ENCODE assay signal across 20 cellular contexts in genomic region chr13:99991013-99991805, GRCh38. TPM values are rescaled to one million over a fixed set of nuclear protein-coding genes. Genes with fewer than 3 reads are reported as not detected.
A peak's percentile ranks its signal among the peaks of the same experiment; 100 is the strongest.
DNase-seq lines count a peak whose midpoint lies in the region; ATAC-seq, FAIRE-seq and TF ChIP-seq lines count a peak whose summit lies in the region.
"Had no signal": no experiment of that assay in that cellular context is flagged by ENCODE, and none has a peak within 500 bp of the region (broad histone marks: within the 10 kb centered on the region; RNA-seq: fewer than 3 reads in every experiment).

No MANE protein-coding gene starts in this region.

- FAIRE-seq in GM12891 (lab: Jason Lieb, UNC): no peak
- FAIRE-seq: frontal cortex, islet of Langerhans had no signal

- peak overlapping the region in 1 of 8 donors; percentile 37 for H3K4me3 Mint-ChIP-seq in naive B cell
- H3K4me3 Mint-ChIP-seq: activated B cell treated with CpG ODN at 0.5 μM for 24 hours had no signal

- WGBS in sigmoid colon, 2 donors: 6 to 8% methylated on average over 34 of the region's 34 CpGs

- intact Hi-C loops in sigmoid colon (cut with DNase I): loop anchor here (5.0 to 10.0 kb wide), 2 partner anchors 34 to 386 kb away; partner anchors contain the start of gene CLYBL

- H3K4me1 Mint-ChIP-seq in naive B cell: peaks cover 8 to 21% (median 10%) of the 10 kb centered on the region in 3 donors

- peaks cover 82% of the 10 kb centered on the region for H3K4me1 ChIP-seq in HUES6 (ENCODE audit: control insufficient read depth, insufficient read depth, low read length)
- peaks cover 0 to 32% (median 11%) of the 10 kb centered on the region in 4 donors for H3K4me1 ChIP-seq in sigmoid colon
- H3K4me1 ChIP-seq: BE2C, psoas muscle had no signal

- H3K9me3 Mint-ChIP-seq in naive B cell: peaks cover under 1 to 53% (median 34%) of the 10 kb centered on the region in 7 donors

- TF ChIP-seq CTCF in sigmoid colon (IDR thresholded peaks at IDR 0.05): no peak

- H3K36me3 Mint-ChIP-seq in naive B cell: peaks cover 2 to 12% of the 10 kb centered on the region in 2 donors

- H3K36me3 ChIP-seq in HUES6 (ENCODE audit: control insufficient read depth, insufficient read depth, low read length) (peaks cover 3% of the 10 kb centered on the region; the same call in 1 of the 2 replicates), sigmoid colon (no peaks in the 10 kb centered on the region)
- H3K36me3 ChIP-seq: BE2C, transverse colon had no signal

- peak overlapping the region in 4 of 6 donors; percentile 53 to 88 (median 80) for H3K27ac Mint-ChIP-seq in naive B cell
- H3K27ac Mint-ChIP-seq: activated B cell treated with CpG ODN at 0.5 μM for 24 hours had no signal

- H3K9ac ChIP-seq in HUES6 (ENCODE audit: low read length): peak overlapping the region; percentile 11

- H3K4me3 ChIP-seq in HUES6 (ENCODE audit: low read depth, low read length) (peak overlapping the region; percentile 54), sigmoid colon (no peak overlapping the region)
- H3K4me3 ChIP-seq: psoas muscle had no signal

- no peak for TF ChIP-seq EP300 in sigmoid colon (IDR thresholded peaks at IDR 0.05)

- peak; percentile 41 for DNase-seq in ELF-1 (ENCODE audit: low read depth, low spot score)
- DNase-seq in naive B cell: no peak
- no peak for DNase-seq in sigmoid colon
- DNase-seq in GM12891 (ENCODE audit: insufficient read length, low spot score): no peak
- DNase-seq in HK-2 (ENCODE audit: unreplicated experiment): no peak
- DNase-seq in NCI-H2196 treated with DMSO at 0.1 percent for 48 hours (lab: John Stamatoyannopoulos, UW; ENCODE audit: unreplicated experiment): no peak
- DNase-seq: activated B cell treated with CpG ODN at 0.5 μM for 24 hours; amniotic stem cell; BE2C; DMS 273 treated with DMSO at 0.1 percent for 48 hours; NCI-H345; PC-3; psoas muscle; stimulated activated CD4-positive, alpha-beta T cell treated with anti-CD3 and anti-CD28 coated beads, Interleukin-1b, Interleukin-23, amount 100 ng/mL, for 48 hours; transverse colon had no signal

- no peak overlapping the region for H3K27ac ChIP-seq in HUES6 (ENCODE audit: low read depth, low read length)
- peak overlapping the region; percentile 81 for H3K27ac ChIP-seq in cingulate gyrus (ENCODE audit: low read depth, low read length)
- no peak overlapping the region for H3K27ac ChIP-seq in sigmoid colon
- H3K27ac ChIP-seq: psoas muscle, transverse colon had no signal

- peaks cover 78 to 95% (median 91%) of the 10 kb centered on the region in 3 donors for H3K27me3 Mint-ChIP-seq in naive B cell

- no peak for ATAC-seq in naive B cell (ENCODE audit: low read depth in 2 of 2)
- ATAC-seq: PC-3 had no signal

- no peaks in the 10 kb centered on the region for H3K9me3 ChIP-seq in HUES6 (ENCODE audit: control insufficient read depth, insufficient read depth, low read depth, low read length)
- H3K9me3 ChIP-seq in sigmoid colon: no peaks in the 10 kb centered on the region
- H3K9me3 ChIP-seq: BE2C, psoas muscle, transverse colon had no signal

- peaks cover 99% of the 10 kb centered on the region for H3K27me3 ChIP-seq in HUES6 (ENCODE audit: control insufficient read depth, insufficient read depth, low read length)
- peaks cover 75 to 100% (median 99%) of the 10 kb centered on the region in 3 donors for H3K27me3 ChIP-seq in sigmoid colon

- no peak for TF ChIP-seq POLR2A in sigmoid colon (IDR thresholded peaks at IDR 0.05)
- no peak for TF ChIP-seq POLR2A in GM12891 (IDR thresholded peaks at IDR 0.05; ENCODE audit: low read depth, low read length)

TF ChIP-seq in GM12891, 5 proteins besides CTCF, POLR2A, EP300 and RAD21:
- TF ChIP-seq PAX5 (IDR thresholded peaks at IDR 0.05; ENCODE audit: insufficient read depth, low read length, severe bottlenecking) (no peak), POLR2AphosphoS5 (IDR thresholded peaks at IDR 0.05; ENCODE audit: low read depth, low read length) (no peak), POU2F2 (IDR thresholded peaks at IDR 0.05; ENCODE audit: low read depth, low read length) (no peak), SPI1 (IDR thresholded peaks at IDR 0.05; ENCODE audit: low read depth, low read length) (no peak), TAF1 (IDR thresholded peaks at IDR 0.05; ENCODE audit: low read depth, low read length) (no peak)

RNA-seq across cellular contexts. Expression of gene ZIC2, which starts 9.6 kb away (rescaled TPM):
- polyA plus RNA-seq in naive B cell (ENCODE audit: low read depth in 6 of 6) (not detected), sigmoid colon (under 1 TPM in 1 of 3 donors, not detected in 2; 0.03 TPM)
- not detected for total RNA-seq in sigmoid colon
- polyA plus RNA-seq in GM12891 (2012; ENCODE audit: low read depth, missing spikeins): not detected
- total RNA-seq: activated B cell treated with CpG ODN at 0.5 μM for 24 hours, mononuclear cell, PC-3, psoas muscle, transverse colon had no signal

RNA-seq across cellular contexts. Expression of gene ZIC5, which starts 19.6 kb away (rescaled TPM):
- polyA plus RNA-seq in naive B cell (ENCODE audit: low read depth in 6 of 6): not detected
- not detected for total RNA-seq in sigmoid colon
- not detected for polyA plus RNA-seq in sigmoid colon
- not detected for polyA plus RNA-seq in GM12891 (2012; ENCODE audit: low read depth, missing spikeins)
- total RNA-seq: activated B cell treated with CpG ODN at 0.5 μM for 24 hours, mononuclear cell, PC-3, psoas muscle, transverse colon had no signal
- polyA plus RNA-seq: psoas muscle had no signal
